ENCODE assay signal across 1 cellular context in the genomic region with DNA sequence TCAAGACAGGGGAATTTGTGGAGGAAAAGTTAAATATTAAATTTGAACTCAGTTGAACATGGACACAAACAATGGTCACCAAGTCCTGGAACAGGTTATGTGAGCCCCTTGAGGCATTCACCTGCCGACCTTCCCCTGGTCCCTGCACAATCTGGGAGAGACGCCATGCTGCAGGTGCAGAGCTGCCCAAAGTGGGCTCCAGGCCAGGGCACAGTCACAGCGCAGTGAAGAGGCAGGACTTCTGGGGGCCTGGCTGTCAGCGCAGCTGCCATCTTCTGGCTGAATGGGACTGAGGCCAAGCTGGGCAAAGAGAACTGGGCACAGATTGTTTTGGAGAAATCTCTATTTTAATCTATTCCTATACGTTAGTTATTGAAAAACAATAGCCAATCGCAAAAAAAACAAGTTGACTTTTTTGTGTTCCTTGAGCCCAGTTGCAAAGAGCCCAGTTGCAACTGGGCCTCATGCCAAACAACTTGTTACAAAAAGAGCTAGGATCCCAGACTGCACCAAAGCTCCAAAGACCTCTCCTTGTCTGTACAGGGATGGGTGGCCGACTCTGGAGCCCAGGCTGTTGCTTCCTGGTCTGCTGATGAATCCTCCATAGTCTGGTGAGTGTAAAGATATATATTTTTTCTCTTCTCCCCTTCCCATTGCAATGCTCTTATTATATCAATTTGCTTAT.
TF ChIP-seq lines count a peak whose summit lies in the region.

No MANE protein-coding gene starts in this region.

TF ChIP-seq in SK-N-SH, 30 proteins besides CTCF, POLR2A, EP300 and RAD21 (continued from another document):
- TF ChIP-seq, protein P1, sequence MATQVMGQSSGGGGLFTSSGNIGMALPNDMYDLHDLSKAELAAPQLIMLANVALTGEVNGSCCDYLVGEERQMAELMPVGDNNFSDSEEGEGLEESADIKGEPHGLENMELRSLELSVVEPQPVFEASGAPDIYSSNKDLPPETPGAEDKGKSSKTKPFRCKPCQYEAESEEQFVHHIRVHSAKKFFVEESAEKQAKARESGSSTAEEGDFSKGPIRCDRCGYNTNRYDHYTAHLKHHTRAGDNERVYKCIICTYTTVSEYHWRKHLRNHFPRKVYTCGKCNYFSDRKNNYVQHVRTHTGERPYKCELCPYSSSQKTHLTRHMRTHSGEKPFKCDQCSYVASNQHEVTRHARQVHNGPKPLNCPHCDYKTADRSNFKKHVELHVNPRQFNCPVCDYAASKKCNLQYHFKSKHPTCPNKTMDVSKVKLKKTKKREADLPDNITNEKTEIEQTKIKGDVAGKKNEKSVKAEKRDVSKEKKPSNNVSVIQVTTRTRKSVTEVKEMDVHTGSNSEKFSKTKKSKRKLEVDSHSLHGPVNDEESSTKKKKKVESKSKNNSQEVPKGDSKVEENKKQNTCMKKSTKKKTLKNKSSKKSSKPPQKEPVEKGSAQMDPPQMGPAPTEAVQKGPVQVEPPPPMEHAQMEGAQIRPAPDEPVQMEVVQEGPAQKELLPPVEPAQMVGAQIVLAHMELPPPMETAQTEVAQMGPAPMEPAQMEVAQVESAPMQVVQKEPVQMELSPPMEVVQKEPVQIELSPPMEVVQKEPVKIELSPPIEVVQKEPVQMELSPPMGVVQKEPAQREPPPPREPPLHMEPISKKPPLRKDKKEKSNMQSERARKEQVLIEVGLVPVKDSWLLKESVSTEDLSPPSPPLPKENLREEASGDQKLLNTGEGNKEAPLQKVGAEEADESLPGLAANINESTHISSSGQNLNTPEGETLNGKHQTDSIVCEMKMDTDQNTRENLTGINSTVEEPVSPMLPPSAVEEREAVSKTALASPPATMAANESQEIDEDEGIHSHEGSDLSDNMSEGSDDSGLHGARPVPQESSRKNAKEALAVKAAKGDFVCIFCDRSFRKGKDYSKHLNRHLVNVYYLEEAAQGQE (IDR thresholded peaks at IDR 0.05; ENCODE audit: low read depth, low read length), result no peak
- TF ChIP-seq, protein P2, sequence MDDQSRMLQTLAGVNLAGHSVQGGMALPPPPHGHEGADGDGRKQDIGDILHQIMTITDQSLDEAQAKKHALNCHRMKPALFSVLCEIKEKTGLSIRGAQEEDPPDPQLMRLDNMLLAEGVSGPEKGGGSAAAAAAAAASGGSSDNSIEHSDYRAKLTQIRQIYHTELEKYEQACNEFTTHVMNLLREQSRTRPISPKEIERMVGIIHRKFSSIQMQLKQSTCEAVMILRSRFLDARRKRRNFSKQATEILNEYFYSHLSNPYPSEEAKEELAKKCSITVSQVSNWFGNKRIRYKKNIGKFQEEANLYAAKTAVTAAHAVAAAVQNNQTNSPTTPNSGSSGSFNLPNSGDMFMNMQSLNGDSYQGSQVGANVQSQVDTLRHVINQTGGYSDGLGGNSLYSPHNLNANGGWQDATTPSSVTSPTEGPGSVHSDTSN (IDR thresholded peaks at IDR 0.05), result no peak
TF ChIP-seq in SK-N-SH: peak in this region for 0.
